19 cellular contexts compared by ENCODE assay signal in the genomic region with DNA sequence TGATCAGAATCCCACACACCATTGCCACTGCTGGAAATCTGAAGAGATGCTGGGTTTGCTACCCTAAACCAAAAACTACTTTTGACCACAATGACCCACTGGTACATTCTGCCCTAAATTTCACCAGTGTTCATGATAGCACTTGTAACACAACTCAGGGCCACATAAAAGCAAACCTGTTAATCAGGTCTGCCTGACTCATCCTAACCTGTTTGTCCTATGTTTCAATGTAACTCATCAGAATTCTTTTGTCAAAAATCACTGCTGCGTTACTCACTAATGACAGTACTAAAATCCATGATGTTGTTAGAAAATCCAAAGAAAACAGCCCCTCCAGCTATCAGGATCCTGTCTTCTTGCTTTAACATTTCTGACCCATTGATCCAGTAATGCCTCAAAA. TPM values are rescaled to one million over a fixed set of nuclear protein-coding genes. Genes with fewer than 3 reads are reported as not detected.
"Had no signal": no experiment of that assay in that cellular context is flagged by ENCODE, and none has a peak within 500 bp of the region (broad histone marks: within the 10 kb centered on the region; RNA-seq: fewer than 3 reads in every experiment).

No MANE protein-coding gene starts in this region.

- H3K4me1 ChIP-seq: pancreas had no signal

- H3K4me3 ChIP-seq: coronary artery, pancreas, tibial nerve had no signal

- ATAC-seq: activated CD8-positive, alpha-beta T cell treated with anti-CD3 and anti-CD28 coated beads for 36 hours; activated naive CD4-positive, alpha-beta T cell treated with anti-CD3 and anti-CD28 coated beads, Interleukin-2, amount 50 U/mL, for 72 hours; activated T-cell treated with anti-CD3 and anti-CD28 coated beads, Interleukin-2, amount 50 U/mL, for 4 hours; left lobe of liver; pancreas; stimulated activated naive B cell treated with anti-CD40 and anti-IgM and Interleukin-4, amounts not matched to agents 10 μg/mL and 1 μg/mL and 100 μg/mL, for 72 hours had no signal

- H3K9me3 ChIP-seq: pancreas, tibial nerve had no signal

- H3K27ac ChIP-seq: coronary artery, pancreas, tibial nerve had no signal

- H3K27me3 ChIP-seq: pancreas, tibial nerve had no signal

- DNase-seq: activated B cell treated with CpG ODN at 0.5 μM for 24 hours; activated CD4-positive, alpha-beta T cell treated with anti-CD3 and anti-CD28 coated beads for 48 hours; activated CD8-positive, alpha-beta T cell treated with anti-CD3 and anti-CD28 coated beads for 36 hours; activated effector memory CD4-positive, alpha-beta T cell treated with anti-CD3 and anti-CD28 coated beads, Interleukin-2, amount 50 U/mL, for 16 hours; activated T-cell treated with anti-CD3 and anti-CD28 coated beads, Interleukin-2, amount 50 U/mL, for 4 hours; amniotic stem cell; foreskin melanocyte; head of caudate nucleus; naive B cell; pancreas; stimulated activated CD4-positive, alpha-beta T cell treated with anti-CD3 and anti-CD28 coated beads, Interleukin-15, amount 100 ng/mL, for 24 hours; stimulated activated CD4-positive, alpha-beta T cell treated with anti-CD3 and anti-CD28 coated beads, Interleukin-4, amount 100 ng/mL, for 1 hour; stimulated activated naive B cell treated with anti-CD40 and anti-IgM and Interleukin-4, amounts not matched to agents 10 μg/mL and 1 μg/mL and 100 μg/mL, for 72 hours had no signal

- H3K36me3 ChIP-seq: pancreas, tibial nerve had no signal

RNA-seq across cellular contexts. Expression of a gene that starts 55.6 kb away (rescaled TPM):
- total RNA-seq: activated B cell treated with CpG ODN at 0.5 μM for 24 hours; activated CD8-positive, alpha-beta T cell treated with anti-CD3 and anti-CD28 coated beads for 36 hours; activated naive CD4-positive, alpha-beta T cell treated with anti-CD3 and anti-CD28 coated beads, Interleukin-2, amount 50 U/mL, for 72 hours; activated T-cell treated with anti-CD3 and anti-CD28 coated beads, Interleukin-2, amount 50 U/mL, for 4 hours; left lobe of liver; lung microvascular endothelial cell; skeletal muscle tissue; tibial nerve had no signal
- polyA plus RNA-seq: pancreas had no signal
